ENCODE assay signal across 20 cellular contexts in the genomic region with DNA sequence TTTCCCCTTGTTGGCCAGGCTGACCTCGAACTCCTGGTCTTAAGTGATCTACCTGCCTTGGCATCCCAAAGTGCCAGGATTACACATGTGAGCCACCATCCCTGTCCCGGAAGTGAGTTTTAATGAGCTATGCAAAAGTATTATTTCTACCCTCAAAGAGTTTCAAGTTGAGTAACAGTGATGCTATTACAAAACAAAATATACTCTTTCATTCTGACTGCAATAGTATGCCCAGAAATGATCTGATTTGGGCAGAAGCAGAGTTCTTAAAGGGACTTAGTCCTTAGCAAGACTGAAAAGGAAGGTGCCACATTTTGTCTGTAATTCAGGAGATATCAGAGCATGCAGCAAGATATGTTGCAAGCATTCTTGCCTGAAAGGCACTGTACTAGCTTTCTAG.
DNase-seq lines count a peak whose midpoint lies in the region; ATAC-seq and TF ChIP-seq lines count a peak whose summit lies in the region.
"Had no signal": no experiment of that assay in that cellular context is flagged by ENCODE, and none has a peak within 500 bp of the region (broad histone marks: within the 10 kb centered on the region; RNA-seq: fewer than 3 reads in every experiment).

No MANE protein-coding gene starts in this region.

- TF ChIP-seq CTCF in OCI-LY3 (IDR thresholded peaks at IDR 0.05; ENCODE audit: low read depth, low read length) = no peak
- TF ChIP-seq CTCF in omental fat pad (IDR thresholded peaks at IDR 0.05) = no peak

- no peak overlapping the region for H3K18ac ChIP-seq in neuronal stem cell (ENCODE audit: low read length)

- H3K4me1 ChIP-seq in OCI-LY3 (ENCODE audit: low read length) (peaks cover 11% of the 10 kb centered on the region), neuronal stem cell (ENCODE audit: control insufficient read depth in 2 of 2, insufficient read depth in 1 of 2, low read depth in 1 of 2, low read length in 2 of 2) (peaks cover 0 to 2% of the 10 kb centered on the region in 2 donors)
- H3K4me1 ChIP-seq: Caco-2, right lobe of liver had no signal

- DNase-seq in omental fat pad (ENCODE audit: low spot score) (no peak), SW480 (ENCODE audit: low spot score) (no peak), amygdala (lab: John Stamatoyannopoulos, UW) (no peak), neuronal stem cell (ENCODE audit: low spot score) (no peak)
- DNase-seq: activated effector memory CD4-positive, alpha-beta T cell treated with anti-CD3 and anti-CD28 coated beads, Interleukin-2, amount 50 U/mL, for 16 hours; Caco-2; cortex of kidney; glutamatergic neuron; NCI-H1436 treated with DMSO at 0.1 percent for 48 hours; NCI-H2227 treated with DMSO at 0.1 percent for 48 hours; right lobe of liver; SK-N-SH; stimulated activated CD4-positive, alpha-beta T cell treated with anti-CD3 and anti-CD28 coated beads, Interleukin-2, amount 100 ng/mL, for 24 hours; trophoblast cell had no signal

- H2BK15ac ChIP-seq in neuronal stem cell (ENCODE audit: low read length) = no peak overlapping the region

- no peaks in the 10 kb centered on the region for H3K9me3 ChIP-seq in OCI-LY3 (ENCODE audit: insufficient read depth, low read length)
- no peaks in the 10 kb centered on the region for H3K9me3 ChIP-seq in neuronal stem cell (replicated peaks in 1 of 2; ENCODE audit: control insufficient read depth in 2 of 2, insufficient read depth in 1 of 2, low read depth in 1 of 2, low read length in 2 of 2)
- H3K9me3 ChIP-seq: Caco-2, neutrophil, right lobe of liver, SK-N-SH had no signal

- H2AFZ ChIP-seq in OCI-LY3 (ENCODE audit: low read depth, low read length) = no peak overlapping the region
- H2AFZ ChIP-seq in neuronal stem cell (ENCODE audit: low read length) = no peak overlapping the region

- no peaks in the 10 kb centered on the region for H3K79me2 ChIP-seq in OCI-LY3 (ENCODE audit: low read length)

- peak overlapping the region; percentile 33 for H3K4me2 ChIP-seq in OCI-LY3 (ENCODE audit: low read length)
- no peak overlapping the region for H3K4me2 ChIP-seq in neuronal stem cell (ENCODE audit: insufficient read depth, low read length, poor library complexity, severe bottlenecking)
- H3K4me2 ChIP-seq: SK-N-SH had no signal

- peak; percentile 84 for ATAC-seq in GM18502 (IDR thresholded peaks at IDR 0.05; ENCODE audit: poor library complexity, unreplicated experiment)
- ATAC-seq in GM19395 (IDR thresholded peaks at IDR 0.05; ENCODE audit: unreplicated experiment) = peak; percentile 89
- ATAC-seq in HG02938 (IDR thresholded peaks at IDR 0.05; ENCODE audit: unreplicated experiment) = peak; percentile 72
- ATAC-seq in omental fat pad (ENCODE audit: low FRiP score) = no peak
- ATAC-seq: right lobe of liver had no signal

- H3K9ac ChIP-seq in OCI-LY3 (ENCODE audit: low read length) (no peak overlapping the region), neuronal stem cell (ENCODE audit: low read depth, low read length, poor library complexity) (no peak overlapping the region)
- H3K9ac ChIP-seq: SK-N-SH had no signal

- no peak overlapping the region for H2BK5ac ChIP-seq in neuronal stem cell (ENCODE audit: low read length)

- no CpG with 5 or more reads among the region's 2 CpGs for WGBS in neuronal stem cell (ENCODE audit: extremely low coverage in 2 of 2, insufficient read length in 2 of 2, insufficient replicate concordance in 1 of 2), 2 donors

- H3K14ac ChIP-seq in neuronal stem cell (ENCODE audit: low read length) = no peak overlapping the region

- no peak overlapping the region for H2BK120ac ChIP-seq in neuronal stem cell (ENCODE audit: low read depth, low read length)

- H3K27ac ChIP-seq in OCI-LY3 (ENCODE audit: low read length) (no peak overlapping the region), neuronal stem cell (replicated peaks; ENCODE audit: low read length) (no peak overlapping the region)
- H3K27ac ChIP-seq: epithelial cell of prostate, neutrophil, right lobe of liver had no signal

- no peak overlapping the region for H4K8ac ChIP-seq in neuronal stem cell (ENCODE audit: low read depth, low read length)

- no peaks in the 10 kb centered on the region for H4K20me1 ChIP-seq in OCI-LY3 (ENCODE audit: insufficient read depth, low read length)

- H3K27me3 ChIP-seq in OCI-LY3 (ENCODE audit: low read depth, low read length) (no peaks in the 10 kb centered on the region; the same call in 1 of the 2 replicates), neuronal stem cell (ENCODE audit: control insufficient read depth in 3 of 3, insufficient read depth in 3 of 3, low read depth in 1 of 3, low read length in 3 of 3) (no peaks in the 10 kb centered on the region)
- H3K27me3 ChIP-seq: neutrophil, right lobe of liver had no signal

- no peak overlapping the region for H3K23ac ChIP-seq in neuronal stem cell (ENCODE audit: low read depth, low read length, poor library complexity)

- no peak overlapping the region for H4K91ac ChIP-seq in neuronal stem cell (ENCODE audit: low read depth, low read length, poor library complexity)

- H3K4me3 ChIP-seq in OCI-LY3 (ENCODE audit: low read length) (no peak overlapping the region), neuronal stem cell (ENCODE audit: low read length in 2 of 2) (no peak overlapping the region)
- H3K4me3 ChIP-seq: right lobe of liver had no signal

- H3K36me3 ChIP-seq in OCI-LY3 (replicated peaks; ENCODE audit: low read depth, low read length) (no peaks in the 10 kb centered on the region), neuronal stem cell (replicated peaks in 1 of 2; ENCODE audit: control insufficient read depth in 2 of 2, insufficient read depth in 2 of 2, low read length in 2 of 2) (no peaks in the 10 kb centered on the region)
- H3K36me3 ChIP-seq: neutrophil, right lobe of liver had no signal

- no peak overlapping the region for H2BK12ac ChIP-seq in neuronal stem cell (ENCODE audit: low read length)

- H3K79me1 ChIP-seq in neuronal stem cell (ENCODE audit: low read depth, low read length) = no peaks in the 10 kb centered on the region

- no peak overlapping the region for H3K4ac ChIP-seq in neuronal stem cell (ENCODE audit: low read length)

- H2AK5ac ChIP-seq in neuronal stem cell (ENCODE audit: low read depth, low read length) = no peak overlapping the region
